Comparison of ENCODE assay signal across 8 cellular contexts in genomic region chr15:89090791-89091666, GRCh38. TPM values are rescaled to one million over a fixed set of nuclear protein-coding genes. Genes with fewer than 3 reads are reported as not detected.
DNase-seq lines count a peak whose midpoint lies in the region; ATAC-seq and TF ChIP-seq lines count a peak whose summit lies in the region.

No MANE protein-coding gene starts in this region.

- TF ChIP-seq CTCF in activated B cell treated with CpG ODN at 0.5 μM for 24 hours (IDR thresholded peaks at IDR 0.05) (no peak), mucosa of descending colon (IDR thresholded peaks at IDR 0.05) (no peak)

- no peak overlapping the region for H3K4me3 Mint-ChIP-seq in activated B cell treated with CpG ODN at 0.5 μM for 24 hours
- H3K4me3 Mint-ChIP-seq in effector memory CD8-positive, alpha-beta T cell: no peak overlapping the region

- no peaks in the 10 kb centered on the region for H3K9me3 Mint-ChIP-seq in activated B cell treated with CpG ODN at 0.5 μM for 24 hours
- H3K9me3 Mint-ChIP-seq in effector memory CD8-positive, alpha-beta T cell: no peaks in the 10 kb centered on the region

- peak overlapping the region; percentile 86 for H3K27ac Mint-ChIP-seq in activated B cell treated with CpG ODN at 0.5 μM for 24 hours
- peak overlapping the region in 1 of 2 donors; percentile 83 for H3K27ac Mint-ChIP-seq in effector memory CD8-positive, alpha-beta T cell

- H3K4me3 ChIP-seq in mucosa of descending colon: no peak overlapping the region

- no peaks in the 10 kb centered on the region for H3K27me3 Mint-ChIP-seq in activated B cell treated with CpG ODN at 0.5 μM for 24 hours
- H3K27me3 Mint-ChIP-seq in effector memory CD8-positive, alpha-beta T cell: no peaks in the 10 kb centered on the region

- DNase-seq in GF-D8 (lab: John Stamatoyannopoulos, UW) (peak; percentile 80), M059J (ENCODE audit: low read depth) (peak; percentile 87), activated B cell treated with CpG ODN at 0.5 μM for 24 hours (peak; percentile 23), mucosa of descending colon (peak in 2 of 3 donors; percentile 53 to 77), superior temporal gyrus (ENCODE audit: extremely low spot score) (peak; percentile 79)
- peak in 2 of 3 experiments; percentile 9 to 27 for DNase-seq in effector memory CD8-positive, alpha-beta T cell

- H3K4me1 ChIP-seq in mucosa of descending colon (ENCODE audit: low read depth): peaks cover 29% of the 10 kb centered on the region

- POLR2A ChIA-PET in activated B cell treated with CpG ODN at 0.5 μM for 24 hours (lab: Charles Lee): no interaction called here

- no peaks in the 10 kb centered on the region for H3K9me3 ChIP-seq in mucosa of descending colon

- intact Hi-C loops in activated B cell treated with CpG ODN at 0.5 μM for 24 hours (cut with micrococcal nuclease): loop anchor here (1.0 to 2.0 kb wide), 2 partner anchors 244 to 470 kb away; partner anchors contain the start of genes AEN and POLG
- intact Hi-C loops in mucosa of descending colon (cut with DNase I, micrococcal nuclease): no loop called here

- peaks cover 34% of the 10 kb centered on the region for H3K4me1 Mint-ChIP-seq in activated B cell treated with CpG ODN at 0.5 μM for 24 hours
- peaks cover 33 to 41% of the 10 kb centered on the region in 2 donors for H3K4me1 Mint-ChIP-seq in effector memory CD8-positive, alpha-beta T cell (ENCODE audit: low read depth in 2 of 2)

- H3K36me3 ChIP-seq in mucosa of descending colon (ENCODE audit: low read depth): no peaks in the 10 kb centered on the region

- no peak for ATAC-seq in activated B cell treated with CpG ODN at 0.5 μM for 24 hours (ENCODE audit: low read depth)
- ATAC-seq in effector memory CD8-positive, alpha-beta T cell (replicated peaks): no peak
- ATAC-seq in mucosa of descending colon: no peak
- no peak for ATAC-seq in GM21447 (IDR thresholded peaks at IDR 0.05; ENCODE audit: unreplicated experiment)
- ATAC-seq in GM21528 (IDR thresholded peaks at IDR 0.05; ENCODE audit: low FRiP score, unreplicated experiment): no peak

- H3K36me3 Mint-ChIP-seq in activated B cell treated with CpG ODN at 0.5 μM for 24 hours (ENCODE audit: low read depth): peaks cover 9% of the 10 kb centered on the region
- H3K36me3 Mint-ChIP-seq in effector memory CD8-positive, alpha-beta T cell (ENCODE audit: insufficient read depth): peaks cover 5% of the 10 kb centered on the region

- CTCF ChIA-PET in activated B cell treated with CpG ODN at 0.5 μM for 24 hours (lab: Charles Lee): interaction anchor here (0.6 to 3.4 kb wide), 3 partner anchors 33 to 81 kb away, joined by 3 to 16 read pairs (median 4); no protein-coding TSS in a partner anchor

RNA-seq across cellular contexts. Expression of gene ABHD2, which starts 2.8 kb away (rescaled TPM):
- 34.6 and 60.5 TPM in 2 replicates for total RNA-seq in M059J (2014; rRNA removed; shearing (Covaris generic))
- total RNA-seq in activated B cell treated with CpG ODN at 0.5 μM for 24 hours (40.7 and 48.8 TPM in 2 replicates), mucosa of descending colon (100 to 1,000 TPM in 1 of 3 donors, 10 to 100 TPM in 2; 82.2 to 156 (median 92.7) TPM)

Comparison
In these comparisons a context has a peak if more than half of its experiments do, and no peak if none do; other contexts are left out.
1. DNase-seq: peak in every context shown above with its lines; median percentile 87 in M059J; 80 in GF-D8; 79 in superior temporal gyrus; 65 in mucosa of descending colon; 23 in activated B cell treated with CpG ODN at 0.5 μM for 24 hours; 18 in effector memory CD8-positive, alpha-beta T cell.